Comparison of ENCODE assay signal across 8 cellular contexts in genomic region chr6:163415176-163415619, GRCh38. TPM values are rescaled to one million over a fixed set of nuclear protein-coding genes. Genes with fewer than 3 reads are reported as not detected.
DNase-seq lines count a peak whose midpoint lies in the region; ATAC-seq and TF ChIP-seq lines count a peak whose summit lies in the region.

No MANE protein-coding gene starts in this region.

- H3K27ac ChIP-seq in CD4-positive, alpha-beta memory T cell (ENCODE audit: low read depth, low read length) = peak overlapping the region; percentile 77
- no peak overlapping the region for H3K27ac ChIP-seq in GM23338 (ENCODE audit: low read depth)

- peak overlapping the region; percentile 81 to 89 (median 86) for H3K4me3 Mint-ChIP-seq in CD4-positive, alpha-beta memory T cell
- peak overlapping the region; percentile 77 for H3K4me3 Mint-ChIP-seq in GM23338
- peak overlapping the region; percentile 79 to 89 (median 83) for H3K4me3 Mint-ChIP-seq in T-cell
- peak overlapping the region; percentile 97 for H3K4me3 Mint-ChIP-seq in dendritic cell treated with granulocyte-macrophage colony-stimulating factor and Interleukin-4, amounts not matched to agents 40 ng/mL and 50 ng/mL, for 4 days
- peak overlapping the region; percentile 80 for H3K4me3 Mint-ChIP-seq in natural killer cell

- no peaks in the 10 kb centered on the region for H3F3A ChIP-seq in GM23338 (replicated peaks; ENCODE audit: low read depth)

- H3K9me2 ChIP-seq in GM23338 (ENCODE audit: insufficient read depth) = no peaks in the 10 kb centered on the region

- ATAC-seq in GM23338 (peak; percentile 4; the same call in 1 of the 3 replicates), T-cell (replicated peaks in 1 of 4) (no peak), natural killer cell (no peak), GM21515 (IDR thresholded peaks at IDR 0.05; ENCODE audit: unreplicated experiment) (no peak), HG02623 (IDR thresholded peaks at IDR 0.05; ENCODE audit: unreplicated experiment) (no peak)

- CTCF ChIA-PET in CD4-positive, alpha-beta memory T cell (lab: Charles Lee; ENCODE audit: partially characterized antibody) = interaction anchor here (0.9 to 2.9 kb wide), 9 partner anchors 9 to 137 kb away, joined by 3 to 27 read pairs (median 6); no protein-coding TSS in a partner anchor
- CTCF ChIA-PET in T-cell (lab: Charles Lee) = interaction anchor here (0.5 to 2.6 kb wide), 5 partner anchors 24 to 128 kb away, joined by 3 to 9 read pairs (median 4); no protein-coding TSS in a partner anchor

- POLR2A ChIA-PET in CD4-positive, alpha-beta memory T cell (lab: Charles Lee; ENCODE audit: partially characterized antibody) = interaction anchor here (0.8 to 2.7 kb wide), 6 partner anchors 9 to 46 kb away, joined by 3 to 34 read pairs (median 6); no protein-coding TSS in a partner anchor
- POLR2A ChIA-PET in T-cell (lab: Charles Lee) = interaction anchor here in 1 of 2 donors (0.6 kb wide), 1 partner anchor 45 kb away, joined by 4 read pairs; no protein-coding TSS in a partner anchor

- no peak for TF ChIP-seq CTCF in GM23338 (conservative IDR thresholded peaks at IDR 0.05; ENCODE audit: low read depth in 2 of 2)
- TF ChIP-seq CTCF in natural killer cell (IDR thresholded peaks at IDR 0.05) = no peak

- H3K36me3 ChIP-seq in CD4-positive, alpha-beta memory T cell (ENCODE audit: insufficient read depth, low read length) = no peaks in the 10 kb centered on the region
- H3K36me3 ChIP-seq in GM23338 (ENCODE audit: insufficient read depth) = no peaks in the 10 kb centered on the region

- peak overlapping the region; percentile 76; the same call in 1 of the 2 replicates for H3K4me2 ChIP-seq in GM23338

- no peaks in the 10 kb centered on the region for H3K27me3 ChIP-seq in CD4-positive, alpha-beta memory T cell (ENCODE audit: insufficient read depth, low read length)
- H3K27me3 ChIP-seq in GM23338 (ENCODE audit: insufficient read depth) = no peaks in the 10 kb centered on the region

- H3K36me3 Mint-ChIP-seq in CD4-positive, alpha-beta memory T cell = peaks cover 0 to 11% of the 10 kb centered on the region in 2 donors
- H3K36me3 Mint-ChIP-seq in GM23338 (ENCODE audit: low read depth) (peaks cover 5% of the 10 kb centered on the region), T-cell (no peaks in the 10 kb centered on the region), natural killer cell (no peaks in the 10 kb centered on the region)
- H3K36me3 Mint-ChIP-seq in dendritic cell treated with granulocyte-macrophage colony-stimulating factor and Interleukin-4, amounts not matched to agents 40 ng/mL and 50 ng/mL, for 4 days (ENCODE audit: low read depth) = peaks cover 47% of the 10 kb centered on the region

- peaks cover 0 to 2% of the 10 kb centered on the region in 2 donors for H3K27me3 Mint-ChIP-seq in CD4-positive, alpha-beta memory T cell
- H3K27me3 Mint-ChIP-seq in GM23338 (ENCODE audit: insufficient read depth, low read depth, poor library complexity) = peaks cover 13% of the 10 kb centered on the region
- H3K27me3 Mint-ChIP-seq in T-cell = no peaks in the 10 kb centered on the region
- H3K27me3 Mint-ChIP-seq in dendritic cell treated with granulocyte-macrophage colony-stimulating factor and Interleukin-4, amounts not matched to agents 40 ng/mL and 50 ng/mL, for 4 days = no peaks in the 10 kb centered on the region
- H3K27me3 Mint-ChIP-seq in natural killer cell (ENCODE audit: low read depth in 2 of 2) = peaks cover 2 to 8% of the 10 kb centered on the region in 2 donors

- H3K4me1 ChIP-seq in CD4-positive, alpha-beta memory T cell (ENCODE audit: insufficient read depth, low read length) = peaks cover 41% of the 10 kb centered on the region
- peaks cover 37% of the 10 kb centered on the region for H3K4me1 ChIP-seq in GM23338 (ENCODE audit: insufficient read depth)

- peak in 4 of 5 donors; percentile 34 to 48 (median 38) for DNase-seq in CD4-positive, alpha-beta memory T cell
- DNase-seq in GM23338 (ENCODE audit: low spot score) (peak; percentile 36), T-cell (peak in 17 of 34 experiments; percentile 3 to 44 (median 15)), natural killer cell (no peak), AML-193 (lab: John Stamatoyannopoulos, UW) (no peak)

- no peak overlapping the region for H2AFZ ChIP-seq in GM23338

- H3K9me3 ChIP-seq in CD4-positive, alpha-beta memory T cell (ENCODE audit: control insufficient read depth in 1 of 2, low read length in 2 of 2) = no peaks in the 10 kb centered on the region

- intact Hi-C loops in CD4-positive, alpha-beta memory T cell (cut with micrococcal nuclease) = no loop called here
- intact Hi-C loops in dendritic cell treated with granulocyte-macrophage colony-stimulating factor and Interleukin-4, amounts not matched to agents 40 ng/mL and 50 ng/mL, for 4 days (cut with micrococcal nuclease) = loop anchor here (5.0 kb wide), 1 partner anchor 692 kb away; no protein-coding TSS in a partner anchor
- intact Hi-C loops in natural killer cell (cut with micrococcal nuclease) = loop anchor here (5.0 to 10.0 kb wide), 3 partner anchors 137 to 692 kb away; partner anchors contain the start of genes PACRG and PRKN

- peak overlapping the region; percentile 82 to 91 (median 90) for H3K27ac Mint-ChIP-seq in CD4-positive, alpha-beta memory T cell
- H3K27ac Mint-ChIP-seq in GM23338 = no peak overlapping the region
- peak overlapping the region; percentile 76 to 84 for H3K27ac Mint-ChIP-seq in T-cell
- peak overlapping the region; percentile 89 for H3K27ac Mint-ChIP-seq in dendritic cell treated with granulocyte-macrophage colony-stimulating factor and Interleukin-4, amounts not matched to agents 40 ng/mL and 50 ng/mL, for 4 days
- H3K27ac Mint-ChIP-seq in natural killer cell = peak overlapping the region; percentile 93 to 94

- H4K20me1 ChIP-seq in GM23338 (replicated peaks; ENCODE audit: insufficient read depth) = 0 out of 2 replicates have a peak, but pooled peaks cover 5% of the 10 kb centered on the region

- no peaks in the 10 kb centered on the region for H3K9me3 Mint-ChIP-seq in CD4-positive, alpha-beta memory T cell
- H3K9me3 Mint-ChIP-seq in GM23338 = peaks cover 5% of the 10 kb centered on the region; the same call in 2 of the 3 replicates
- no peaks in the 10 kb centered on the region for H3K9me3 Mint-ChIP-seq in T-cell
- no peaks in the 10 kb centered on the region for H3K9me3 Mint-ChIP-seq in dendritic cell treated with granulocyte-macrophage colony-stimulating factor and Interleukin-4, amounts not matched to agents 40 ng/mL and 50 ng/mL, for 4 days
- no peaks in the 10 kb centered on the region for H3K9me3 Mint-ChIP-seq in natural killer cell

- H3K79me2 ChIP-seq in GM23338 (replicated peaks; ENCODE audit: insufficient read depth) = peaks cover 55% of the 10 kb centered on the region

- H3K4me1 Mint-ChIP-seq in CD4-positive, alpha-beta memory T cell = peaks cover 26 to 57% (median 41%) of the 10 kb centered on the region in 4 donors
- H3K4me1 Mint-ChIP-seq in GM23338 = peaks cover 36% of the 10 kb centered on the region
- H3K4me1 Mint-ChIP-seq in T-cell = peaks cover 42 to 52% (median 50%) of the 10 kb centered on the region in 3 donors
- H3K4me1 Mint-ChIP-seq in dendritic cell treated with granulocyte-macrophage colony-stimulating factor and Interleukin-4, amounts not matched to agents 40 ng/mL and 50 ng/mL, for 4 days (ENCODE audit: low read depth) = peaks cover 33% of the 10 kb centered on the region
- peaks cover 51% of the 10 kb centered on the region in 2 donors for H3K4me1 Mint-ChIP-seq in natural killer cell

- peak overlapping the region in 1 of 2 donors; percentile 66 for H3K4me3 ChIP-seq in CD4-positive, alpha-beta memory T cell (ENCODE audit: low read length in 2 of 2)
- H3K4me3 ChIP-seq in GM23338 = peak overlapping the region; percentile 66

RNA-seq across cellular contexts. Expression of gene QKI, which starts 0.7 kb away (rescaled TPM):
- 10 to 100 TPM; 64.1 to 66.4 TPM for total RNA-seq in CD4-positive, alpha-beta memory T cell
- 10 to 100 TPM in 1 of 2 donors, 1 to 10 TPM in 1; 7.7 to 28.4 TPM for polyA plus RNA-seq in CD4-positive, alpha-beta memory T cell
- total RNA-seq in GM23338 (2014; rRNA removed; shearing (Covaris generic)) = 150 and 159 TPM in 2 replicates
- 53.7 and 60.8 TPM in 2 replicates for polyA plus RNA-seq in GM23338 (2016; fragmentation: Nextera tagmentation; extraction: Ambion mirVana)
- 10 to 100 TPM; 50.2 to 84.3 (median 52.2) TPM for total RNA-seq in T-cell
- 100 to 1,000 TPM; 148 to 174 (median 166) TPM for total RNA-seq in natural killer cell

Comparison
In these comparisons a context has a peak if more than half of its experiments do, and no peak if none do; other contexts are left out.
1. DNase-seq: peak in CD4-positive, alpha-beta memory T cell (4 of 5) and GM23338 (single experiment); none in natural killer cell (single experiment) and AML-193 (0 of 2).
2. Peak in every context shown above with its lines, with median percentiles within 50 percentile points of each other: H3K4me3 Mint-ChIP-seq.